ENCODE assay signal across 11 cellular contexts in the genomic region with DNA sequence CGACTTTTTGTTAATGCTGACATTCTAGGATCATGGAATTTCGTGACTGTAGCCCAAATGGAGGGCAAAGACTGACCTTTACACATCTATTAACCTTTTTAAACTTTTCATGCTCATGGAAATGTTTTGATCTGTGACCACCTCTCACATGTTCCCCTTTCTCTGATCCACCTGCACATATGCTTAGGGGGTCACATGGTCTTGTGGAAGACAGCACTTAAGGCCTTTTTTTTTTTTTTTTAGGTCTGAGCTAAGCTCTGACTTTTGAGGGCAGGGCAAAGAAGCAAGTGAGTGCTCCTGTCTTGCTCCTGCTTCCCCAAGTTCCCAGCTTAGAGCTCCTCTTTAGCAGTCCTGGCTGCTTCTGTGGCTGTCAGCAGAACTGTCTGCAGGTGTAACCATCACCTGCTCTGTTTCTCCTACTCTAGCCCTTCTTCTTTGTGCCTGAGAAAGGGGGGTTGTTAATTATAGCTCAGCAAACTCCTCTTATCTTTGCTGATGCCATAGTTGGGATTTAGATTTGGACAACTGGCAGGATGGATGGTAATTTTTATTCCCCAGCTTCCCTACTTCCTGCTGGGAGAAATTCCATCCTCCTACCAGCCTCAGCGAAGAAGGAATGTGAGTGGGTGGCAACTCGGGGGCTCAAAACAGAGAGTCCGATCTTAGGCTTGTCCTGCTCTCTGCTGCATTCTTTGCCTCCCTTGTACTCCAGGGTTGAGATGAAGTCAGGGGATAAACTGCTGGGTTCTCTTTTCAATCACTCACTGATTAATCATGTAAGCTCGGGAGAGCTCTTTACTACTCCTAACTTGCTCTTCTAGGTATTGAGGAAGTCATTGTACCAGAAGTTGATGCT.
DNase-seq lines count a peak whose midpoint lies in the region; ATAC-seq, FAIRE-seq and TF ChIP-seq lines count a peak whose summit lies in the region.
"Had no signal": no experiment of that assay in that cellular context is flagged by ENCODE, and none has a peak within 500 bp of the region (broad histone marks: within the 10 kb centered on the region; RNA-seq: fewer than 3 reads in every experiment).

No MANE protein-coding gene starts in this region.

- H3K23ac ChIP-seq in H1 (ENCODE audit: insufficient read length): no peak overlapping the region

- no peak overlapping the region for H3K9ac ChIP-seq in H1 (replicated peaks in 1 of 4; ENCODE audit: extremely low read depth in 1 of 4, low read depth in 3 of 4, low read length in 3 of 4)

- CTCF ChIA-PET in Panc1 (lab: Charles Lee): interaction anchor here (0.6 to 1.2 kb wide), 3 partner anchors 16 to 362 kb away, joined by 3 to 4 read pairs (median 4); no protein-coding TSS in a partner anchor
- CTCF ChIA-PET in H1 (lab: Charles Lee; ENCODE audit: partially characterized antibody): interaction anchor here (0.7 to 3.0 kb wide), 14 partner anchors 9 to 233 kb away, joined by 3 to 16 read pairs (median 4); no protein-coding TSS in a partner anchor

- peak overlapping the region in 1 of 3 experiments; percentile 3 for H3K4me3 Mint-ChIP-seq in nephron
- H3K4me3 Mint-ChIP-seq: naive thymus-derived CD8-positive, alpha-beta T cell had no signal

- no peak overlapping the region for H4K8ac ChIP-seq in H1 (ENCODE audit: extremely low read depth, insufficient read depth, low read length)

- peak; percentile 76 for FAIRE-seq in H1 (lab: Jason Lieb, UNC)

- no peak overlapping the region for H2BK12ac ChIP-seq in H1 (ENCODE audit: low read depth, low read length)

- no peak overlapping the region for H4K5ac ChIP-seq in H1 (ENCODE audit: insufficient read length, low read depth, low read length)

- TF ChIP-seq CTCF in Panc1 (IDR thresholded peaks at IDR 0.05): no peak
- no peak for TF ChIP-seq CTCF in H1 (IDR thresholded peaks at IDR 0.05; ENCODE audit: control extremely low read depth in 1 of 3, insufficient read depth in 1 of 3, low read depth in 1 of 3, low read length in 3 of 3)
- no peak for TF ChIP-seq CTCF in nephron (IDR thresholded peaks at IDR 0.05; ENCODE audit: unreplicated experiment in 3 of 3)

- H3K79me1 ChIP-seq in H1 (ENCODE audit: low read depth, low read length): no peaks in the 10 kb centered on the region

- POLR2A ChIA-PET in Panc1 (lab: Charles Lee): interaction anchor here (0.6 kb wide), 1 partner anchor 1952 kb away, joined by 4 read pairs; no protein-coding TSS in a partner anchor
- POLR2A ChIA-PET in H1 (lab: Charles Lee; ENCODE audit: partially characterized antibody): interaction anchor here (0.7 to 2.0 kb wide), 3 partner anchors 10 to 15 kb away, joined by 3 to 5 read pairs (median 4); no protein-coding TSS in a partner anchor

- intact Hi-C loops in Panc1 (cut with micrococcal nuclease; ENCODE audit: unreplicated experiment): no loop called here

- no peak overlapping the region for H2AFZ ChIP-seq in H1 (ENCODE audit: low read length)

- no peak overlapping the region for H3K14ac ChIP-seq in H1 (ENCODE audit: insufficient read length)

- H3K27me3 ChIP-seq in Panc1 (ENCODE audit: control insufficient read depth, insufficient read depth, low read length) (peaks cover 23% of the 10 kb centered on the region), H1 (replicated peaks in 1 of 4; ENCODE audit: control insufficient read depth in 3 of 4, extremely low read depth in 1 of 4, insufficient read depth in 3 of 4, low read length in 3 of 4) (no peaks in the 10 kb centered on the region)
- H3K27me3 ChIP-seq: testis had no signal

- no peaks in the 10 kb centered on the region for H3K36me3 Mint-ChIP-seq in nephron (ENCODE audit: low read depth)
- H3K36me3 Mint-ChIP-seq: naive thymus-derived CD8-positive, alpha-beta T cell had no signal

- no peaks in the 10 kb centered on the region for H3K36me3 ChIP-seq in Panc1 (ENCODE audit: control insufficient read depth, insufficient read depth, low read length)
- H3K36me3 ChIP-seq in H1 (ENCODE audit: control insufficient read depth in 2 of 4, insufficient read depth in 4 of 4, low read length in 3 of 4): no peaks in the 10 kb centered on the region; a peak in 1 of 8 replicates

- H3K4me3 ChIP-seq in Panc1 (ENCODE audit: low read depth in 2 of 2, low read length in 2 of 2): no peak overlapping the region
- peak overlapping the region in 1 of 4 experiments; percentile 4; a peak in 2 of 8 replicates for H3K4me3 ChIP-seq in H1 (ENCODE audit: extremely low read depth in 1 of 4, insufficient read depth in 2 of 4, low read depth in 3 of 4, low read length in 4 of 4)
- H3K4me3 ChIP-seq: testis had no signal

- no peak overlapping the region for H3K56ac ChIP-seq in H1 (replicated peaks; ENCODE audit: insufficient read length, low read depth, low read length)

- H3K27me3 Mint-ChIP-seq in nephron (ENCODE audit: low read depth): no peaks in the 10 kb centered on the region
- H3K27me3 Mint-ChIP-seq: naive thymus-derived CD8-positive, alpha-beta T cell had no signal

- TF ChIP-seq RAD21 in H1 (IDR thresholded peaks at IDR 0.05 in 1 of 2, conservative IDR thresholded peaks at IDR 0.05 in 1 of 2; ENCODE audit: low read depth in 2 of 2, low read length in 2 of 2): no peak

- no TSS peak for BruUV-seq in Panc1 (replicated peaks; lab: Mats Ljungman, UMichigan)

- H3K9me3 Mint-ChIP-seq in nephron: no peaks in the 10 kb centered on the region
- H3K9me3 Mint-ChIP-seq: naive thymus-derived CD8-positive, alpha-beta T cell had no signal

- TF ChIP-seq POLR2A in H1 (IDR thresholded peaks at IDR 0.05; ENCODE audit: control extremely low read depth in 1 of 2, low read depth in 2 of 2, low read length in 2 of 2): no peak

- in situ Hi-C loops in Panc1 (cut with HindIII; ENCODE audit: low pct_unique_long_range_greater_than_20kb, low sequenced_read_pairs): no loop called here

- H3K4me1 Mint-ChIP-seq in nephron: peaks cover 47% of the 10 kb centered on the region

- peak overlapping the region; percentile 40 to 66 (median 56) for H3K27ac Mint-ChIP-seq in nephron

- no peak overlapping the region for H3K27ac ChIP-seq in Panc1 (ENCODE audit: low read length)
- H3K27ac ChIP-seq in H1 (ENCODE audit: low read depth, low read length): no peak overlapping the region
- H3K27ac ChIP-seq: testis had no signal

- no peaks in the 10 kb centered on the region for H3K4me1 ChIP-seq in Panc1 (ENCODE audit: control insufficient read depth, insufficient read depth, low read length)
- peaks cover 7 to 24% (median 16%) of the 10 kb centered on the region in 4 experiments for H3K4me1 ChIP-seq in H1 (replicated peaks in 1 of 4; ENCODE audit: control insufficient read depth in 3 of 4, insufficient read depth in 4 of 4, low read length in 3 of 4)
- H3K4me1 ChIP-seq: testis had no signal

- H3K9me3 ChIP-seq in Panc1 (ENCODE audit: control insufficient read depth, insufficient read depth, low read depth, low read length) (no peaks in the 10 kb centered on the region), H1 (ENCODE audit: insufficient read depth in 2 of 2, low read depth in 1 of 2, low read length in 1 of 2) (no peaks in the 10 kb centered on the region)
- H3K9me3 ChIP-seq: testis had no signal

- 0 out of 2 replicates have a peak, but pooled peaks have one; percentile 10 for ATAC-seq in Panc1
- ATAC-seq in GM19035 (IDR thresholded peaks at IDR 0.05; ENCODE audit: unreplicated experiment): no peak
- no peak for ATAC-seq in GM19324 (IDR thresholded peaks at IDR 0.05; ENCODE audit: low FRiP score, unreplicated experiment)
- ATAC-seq: naive thymus-derived CD8-positive, alpha-beta T cell had no signal

- 0 out of 2 replicates have a peak overlapping the region, but pooled peaks have one; percentile 1 for H2BK15ac ChIP-seq in H1 (ENCODE audit: low read length)

- no peak overlapping the region for H2BK120ac ChIP-seq in H1 (replicated peaks; ENCODE audit: low read depth, low read length)

- no peaks in the 10 kb centered on the region for H4K20me1 ChIP-seq in H1 (replicated peaks in 1 of 2; ENCODE audit: control insufficient read depth in 1 of 2, insufficient read depth in 2 of 2, low read length in 2 of 2)

- H3K4ac ChIP-seq in H1 (replicated peaks; ENCODE audit: insufficient read length, low read depth, low read length): no peak overlapping the region

- WGBS in H1 (ENCODE audit: extremely low coverage in 1 of 2, insufficient coverage in 1 of 2, insufficient read length in 1 of 2, insufficient replicate concordance in 2 of 2, low coverage in 1 of 2, low lambda C conversion rate in 2 of 2, missing lambda C conversion rate in 1 of 2), 2 experiments: 43% methylated on average over 6 of the region's 6 CpGs; no CpG with 5 or more reads in 1 of the 2 experiments

- TF ChIP-seq EP300 in H1 (IDR thresholded peaks at IDR 0.05; ENCODE audit: borderline replicate concordance in 1 of 2, low read depth in 2 of 2, low read length in 2 of 2): 0 out of 3 replicates have a peak, but pooled peaks of 1 of the 2 experiments have one; percentile 41

- H3K79me2 ChIP-seq in H1 (ENCODE audit: control insufficient read depth in 1 of 2, insufficient read depth in 2 of 2, low read length in 2 of 2): no peaks in the 10 kb centered on the region

- no peak overlapping the region for H4K91ac ChIP-seq in H1 (replicated peaks; ENCODE audit: insufficient read length, low read length)

- H2BK5ac ChIP-seq in H1 (ENCODE audit: low read depth, low read length): peak overlapping the region; percentile 52; the same call in 1 of the 2 replicates

- 0 out of 2 replicates have a peak overlapping the region, but pooled peaks have one; percentile 61 for H2BK20ac ChIP-seq in H1 (ENCODE audit: low read length)

- peak overlapping the region; percentile 78 for H3K18ac ChIP-seq in H1 (ENCODE audit: extremely low read depth, low read length)

- no peak overlapping the region for H2AK5ac ChIP-seq in H1 (ENCODE audit: low read depth, low read length)

- peak; percentile 39 for DNase-seq in ELR (ENCODE audit: low read depth)
- DNase-seq in Panc1 (ENCODE audit: low read depth, low spot score): no peak
- no peak for DNase-seq in H1 (ENCODE audit: low read depth in 1 of 2, low spot score in 2 of 2)
- no peak for DNase-seq in Kasumi-1 (lab: John Stamatoyannopoulos, UW)
- DNase-seq: naive thymus-derived CD8-positive, alpha-beta T cell; NCI-H146; NK-92 treated with Interleukin-12 subunit alpha and Interleukin-12 subunit beta, amount 100 ng/mL, for 24 hours; testis had no signal

- peak overlapping the region; percentile 35 to 59; a peak in 3 of 4 replicates for H3K4me2 ChIP-seq in H1 (ENCODE audit: insufficient read depth in 1 of 2, low read depth in 2 of 2, low read length in 2 of 2)

- H3K23me2 ChIP-seq in H1 (ENCODE audit: low read depth, low read length): no peaks in the 10 kb centered on the region

TF ChIP-seq in H1, 55 proteins besides CTCF, POLR2A, EP300 and RAD21 (continues in another document):
- TF ChIP-seq SIX5 (IDR thresholded peaks at IDR 0.05; ENCODE audit: low read depth, low read length) (no peak), PHF8 (conservative IDR thresholded peaks at IDR 0.05; ENCODE audit: low read depth, low read length) (no peak), CHD2 (IDR thresholded peaks at IDR 0.05; ENCODE audit: low read length) (no peak), NANOG (IDR thresholded peaks at IDR 0.05; ENCODE audit: insufficient read depth, low read depth, low read length, poor library complexity, severe bottlenecking) (no peak), SUZ12 (IDR thresholded peaks at IDR 0.05; ENCODE audit: low read length) (no peak), TEAD4 (IDR thresholded peaks at IDR 0.05; ENCODE audit: low read depth, low read length) (peak; percentile 65), EGR1 (IDR thresholded peaks at IDR 0.05; ENCODE audit: borderline replicate concordance, low read depth, low read length) (peak; percentile 95)
